In the genomic region with DNA sequence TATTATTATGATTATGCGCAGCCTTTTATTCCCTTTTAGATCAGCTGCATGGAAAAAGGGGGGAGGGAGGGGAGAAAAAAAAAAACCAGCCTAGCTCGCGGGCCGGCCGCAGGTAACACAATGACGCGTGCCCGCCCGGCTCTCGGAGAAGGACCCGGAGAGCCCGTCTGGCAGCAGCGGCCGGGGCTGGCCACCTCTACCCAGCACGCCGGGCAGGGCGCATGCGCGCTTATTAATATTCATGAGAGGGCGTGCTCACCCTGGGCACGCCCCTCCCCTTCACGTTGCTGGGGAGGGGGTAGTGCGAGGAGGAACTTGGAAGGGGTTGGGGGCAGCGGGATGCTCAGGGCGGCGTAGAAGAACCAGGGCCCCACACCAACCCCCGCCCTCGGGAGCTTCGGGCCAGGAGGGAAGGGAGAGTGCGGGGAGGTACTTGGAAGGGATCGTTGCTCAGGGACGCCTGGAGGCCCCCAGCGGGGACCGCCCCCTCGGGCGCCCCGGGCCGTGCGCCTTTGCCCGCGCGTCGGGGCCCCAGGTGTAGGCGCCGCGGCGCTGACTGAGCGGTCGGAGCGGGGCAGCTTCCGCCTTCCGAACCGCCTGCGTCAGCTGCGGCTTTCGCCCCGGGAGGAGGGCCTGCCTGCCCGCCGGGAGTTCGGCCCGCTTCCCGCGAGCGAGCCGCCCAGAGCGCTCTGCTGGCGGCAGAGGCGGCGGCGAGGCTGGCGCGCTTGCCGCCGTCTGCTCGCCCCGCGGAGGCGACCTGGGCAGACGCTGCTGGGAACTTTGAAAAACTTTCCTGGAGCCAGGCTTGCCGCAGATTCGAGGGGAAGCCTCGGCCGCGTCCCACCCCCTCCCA, we compare ENCODE assay signal across 8 cellular contexts. TPM values are rescaled to one million over a fixed set of nuclear protein-coding genes. Genes with fewer than 3 reads are reported as not detected.
A peak's percentile ranks its signal among the peaks of the same experiment; 100 is the strongest.
DNase-seq lines count a peak whose midpoint lies in the region; ATAC-seq and TF ChIP-seq lines count a peak whose summit lies in the region.

Gene JAG1, minus strand, starts transcription at position 169 of the 853 bp plus-strand sequence. CDS start 469 bp downstream, outside the sequence.

- H3K36me3 ChIP-seq in adipocyte (ENCODE audit: control insufficient read depth, insufficient read depth, low read length, severe bottlenecking) (no peaks in the 10 kb centered on the region), vagina (no peaks in the 10 kb centered on the region)

- H3K9ac ChIP-seq in adipocyte (ENCODE audit: low read length): peak within 1 kb of the TSS; percentile 93

- H3K4me3 ChIP-seq in GM12865 (ENCODE audit: low read depth, low read length) (peak within 1 kb of the TSS; percentile 92), adipocyte (ENCODE audit: low read length) (peak within 1 kb of the TSS; percentile 91), vagina (peak within 1 kb of the TSS; percentile 91 to 97)

- TF ChIP-seq POLR2A in vagina (IDR thresholded peaks at IDR 0.05): peak in 1 of 2 donors; percentile 93

- peak; percentile 94 for DNase-seq in GM12865 (ENCODE audit: low read depth)
- DNase-seq in HCEC 1CT: peak; percentile 87
- peak; percentile 97 for DNase-seq in M059J (ENCODE audit: low read depth)
- peak; percentile 96 for DNase-seq in RPMI8226
- peak; percentile 98 for DNase-seq in adipocyte (ENCODE audit: low read depth)
- DNase-seq in head of caudate nucleus: peak; percentile 84 to 97 (median 93)
- peak; percentile 93 for DNase-seq in omental fat pad (ENCODE audit: low spot score)
- DNase-seq in vagina (ENCODE audit: extremely low spot score in 2 of 2): peak in 1 of 2 donors; percentile 98

- no peak for TF ChIP-seq CTCF in GM12865 (IDR thresholded peaks at IDR 0.05; ENCODE audit: insufficient read depth, low read depth, low read length, missing control alignments)
- TF ChIP-seq CTCF in omental fat pad (IDR thresholded peaks at IDR 0.05): no peak
- TF ChIP-seq CTCF in vagina (IDR thresholded peaks at IDR 0.05): no peak

- ATAC-seq in omental fat pad (ENCODE audit: low FRiP score): peak; percentile 84

- intact Hi-C loops in head of caudate nucleus (cut with DNase I) (loop anchor here (10.0 kb wide), 1 partner anchor 601 kb away; no protein-coding TSS in a partner anchor), vagina (cut with DNase I) (loop anchor here (2.0 to 10.0 kb wide), 3 partner anchors 202 to 601 kb away; partner anchors contain the start of genes MKKS and SLX4IP)

- H3K4me1 ChIP-seq in adipocyte (ENCODE audit: control insufficient read depth, insufficient read depth, low read length): peaks cover 30% of the 10 kb centered on the region
- H3K4me1 ChIP-seq in vagina: peaks cover 21% of the 10 kb centered on the region

- no peaks in the 10 kb centered on the region for H3K9me3 ChIP-seq in adipocyte (ENCODE audit: control insufficient read depth, low read length)
- H3K9me3 ChIP-seq in vagina: no peaks in the 10 kb centered on the region

- H3K27me3 ChIP-seq in adipocyte (replicated peaks; ENCODE audit: control insufficient read depth, insufficient read depth, low read length) (no peaks in the 10 kb centered on the region), vagina (no peaks in the 10 kb centered on the region)

- H3K27ac ChIP-seq in vagina: peak within 1 kb of the TSS; percentile 97

RNA-seq across cellular contexts. Expression of gene JAG1, which starts in this region (rescaled TPM):
- total RNA-seq in M059J (2014; rRNA removed; shearing (Covaris generic)): 10.9 and 14.8 TPM in 2 replicates
- total RNA-seq in omental fat pad: 100 to 1,000 TPM in 1 of 4 donors, 10 to 100 TPM in 3; 64.2 to 153 (median 85.7) TPM
- 185 TPM for total RNA-seq in vagina
